17 cellular contexts compared by ENCODE assay signal in the genomic region with DNA sequence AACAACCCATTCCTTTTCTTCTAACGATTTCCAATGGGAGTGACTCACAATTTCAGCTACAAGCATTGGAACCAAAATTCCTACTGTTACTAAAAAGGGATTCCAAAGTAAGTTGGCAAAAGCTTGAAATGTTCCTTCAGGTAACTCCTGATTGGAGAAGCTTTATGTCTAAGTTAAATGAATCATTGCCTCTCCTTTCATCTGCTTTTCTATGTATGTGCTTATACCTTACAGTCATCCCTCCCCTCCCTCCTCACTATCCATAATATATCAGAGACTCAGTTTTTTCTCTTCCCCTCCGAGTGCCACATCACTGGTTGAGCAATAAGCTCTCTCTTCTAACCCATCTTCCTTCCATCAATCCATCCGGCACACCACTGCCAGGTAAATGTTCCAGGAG.
A peak's percentile ranks its signal among the peaks of the same experiment; 100 is the strongest.
DNase-seq lines count a peak whose midpoint lies in the region; ATAC-seq, FAIRE-seq and TF ChIP-seq lines count a peak whose summit lies in the region.
"Had no signal": no experiment of that assay in that cellular context is flagged by ENCODE, and none has a peak within 500 bp of the region (broad histone marks: within the 10 kb centered on the region; RNA-seq: fewer than 3 reads in every experiment).

No MANE protein-coding gene starts in this region.

- no peaks in the 10 kb centered on the region for H3K36me3 ChIP-seq in endodermal cell (ENCODE audit: control insufficient read depth, insufficient read depth, low read length)
- H3K36me3 ChIP-seq: BE2C had no signal

- H3K9ac ChIP-seq in endodermal cell (ENCODE audit: extremely low read depth, low read length, poor library complexity, severe bottlenecking) = no peak overlapping the region

- TF ChIP-seq POLR2A in H54 (IDR thresholded peaks at IDR 0.05; ENCODE audit: low read depth, low read length) = no peak

- WGBS in endodermal cell (ENCODE audit: insufficient coverage in 1 of 2, insufficient read length in 1 of 2), 2 experiments = 81% methylated on average over 3 of the region's 3 CpGs; no CpG with 5 or more reads in 1 of the 2 experiments

- TF ChIP-seq CTCF in endodermal cell (conservative IDR thresholded peaks at IDR 0.05) (no peak), nephron progenitor cell (IDR thresholded peaks at IDR 0.05) (no peak)

- no peak overlapping the region for H3K4me3 Mint-ChIP-seq in endodermal cell
- no peak overlapping the region for H3K4me3 Mint-ChIP-seq in nephron progenitor cell
- H3K4me3 Mint-ChIP-seq: CD4-positive, alpha-beta memory T cell; HFFc6 had no signal

- ATAC-seq in HG02840 (IDR thresholded peaks at IDR 0.05; ENCODE audit: low FRiP score, unreplicated experiment) = no peak
- ATAC-seq: A549, GM12878 had no signal

- peak overlapping the region; percentile 14 for H3K27ac Mint-ChIP-seq in endodermal cell
- H3K27ac Mint-ChIP-seq in nephron progenitor cell = peak overlapping the region; percentile 60
- H3K27ac Mint-ChIP-seq: HFFc6 had no signal

- H3K27ac ChIP-seq in endodermal cell (ENCODE audit: low read depth, low read length) = no peak overlapping the region
- H3K27ac ChIP-seq: A549, C4-2B, HL-60 had no signal

- no peaks in the 10 kb centered on the region for H3K27me3 ChIP-seq in endodermal cell (ENCODE audit: control insufficient read depth, insufficient read depth, low read length, poor library complexity, severe bottlenecking)
- H3K27me3 ChIP-seq: BE2C had no signal

- no peak overlapping the region for H3K4me3 ChIP-seq in endodermal cell (ENCODE audit: low read length)
- H3K4me3 ChIP-seq: A549, GM12878 had no signal

- H3K27me3 Mint-ChIP-seq in endodermal cell (ENCODE audit: insufficient read depth) (no peaks in the 10 kb centered on the region), nephron progenitor cell (ENCODE audit: low read depth, poor library complexity) (no peaks in the 10 kb centered on the region)
- H3K27me3 Mint-ChIP-seq: CD4-positive, alpha-beta memory T cell had no signal

- H3K9me3 ChIP-seq in endodermal cell (ENCODE audit: control insufficient read depth, low read length) = no peaks in the 10 kb centered on the region
- H3K9me3 ChIP-seq: A549, BE2C had no signal

- H3K4me1 ChIP-seq in endodermal cell (ENCODE audit: control insufficient read depth, insufficient read depth, low read length) = peaks cover 7% of the 10 kb centered on the region
- H3K4me1 ChIP-seq: A549, BE2C had no signal

- peaks cover 32% of the 10 kb centered on the region for H3K4me1 Mint-ChIP-seq in endodermal cell
- H3K4me1 Mint-ChIP-seq in nephron progenitor cell = peaks cover 31% of the 10 kb centered on the region

- peaks cover 2% of the 10 kb centered on the region for H3K36me3 Mint-ChIP-seq in endodermal cell (ENCODE audit: low read depth)
- H3K36me3 Mint-ChIP-seq in nephron progenitor cell (ENCODE audit: low read depth) = peaks cover 15% of the 10 kb centered on the region

- DNase-seq in endodermal cell (no peak), fibroblast of peridontal ligament (ENCODE audit: extremely low read depth) (peak; percentile 2), nephron progenitor cell (no peak), H54 (ENCODE audit: insufficient read length, low spot score) (no peak), SHP77 treated with DMSO at 0.1 percent for 48 hours (lab: John Stamatoyannopoulos, UW) (no peak), T-helper 1 cell (no peak)
- DNase-seq: BE2C; CD4-positive, alpha-beta memory T cell; GOT3; HCEC 1CT; HFFc6 had no signal

- FAIRE-seq in H54 (lab: Jason Lieb, UNC) = no peak
- FAIRE-seq: A549, GM12878, GM18507 had no signal

- no peaks in the 10 kb centered on the region for H3K9me3 Mint-ChIP-seq in endodermal cell
- no peaks in the 10 kb centered on the region for H3K9me3 Mint-ChIP-seq in nephron progenitor cell
- H3K9me3 Mint-ChIP-seq: CD4-positive, alpha-beta memory T cell had no signal
